Comparison of ENCODE assay signal across 2 cellular contexts in genomic region chr2:230703514-230703913, GRCh38.
TF ChIP-seq lines count a peak whose summit lies in the region.

No MANE protein-coding gene starts in this region.

TF ChIP-seq in HepG2, 621 proteins besides CTCF, POLR2A, EP300 and RAD21:
- TF ChIP-seq, protein P1, sequence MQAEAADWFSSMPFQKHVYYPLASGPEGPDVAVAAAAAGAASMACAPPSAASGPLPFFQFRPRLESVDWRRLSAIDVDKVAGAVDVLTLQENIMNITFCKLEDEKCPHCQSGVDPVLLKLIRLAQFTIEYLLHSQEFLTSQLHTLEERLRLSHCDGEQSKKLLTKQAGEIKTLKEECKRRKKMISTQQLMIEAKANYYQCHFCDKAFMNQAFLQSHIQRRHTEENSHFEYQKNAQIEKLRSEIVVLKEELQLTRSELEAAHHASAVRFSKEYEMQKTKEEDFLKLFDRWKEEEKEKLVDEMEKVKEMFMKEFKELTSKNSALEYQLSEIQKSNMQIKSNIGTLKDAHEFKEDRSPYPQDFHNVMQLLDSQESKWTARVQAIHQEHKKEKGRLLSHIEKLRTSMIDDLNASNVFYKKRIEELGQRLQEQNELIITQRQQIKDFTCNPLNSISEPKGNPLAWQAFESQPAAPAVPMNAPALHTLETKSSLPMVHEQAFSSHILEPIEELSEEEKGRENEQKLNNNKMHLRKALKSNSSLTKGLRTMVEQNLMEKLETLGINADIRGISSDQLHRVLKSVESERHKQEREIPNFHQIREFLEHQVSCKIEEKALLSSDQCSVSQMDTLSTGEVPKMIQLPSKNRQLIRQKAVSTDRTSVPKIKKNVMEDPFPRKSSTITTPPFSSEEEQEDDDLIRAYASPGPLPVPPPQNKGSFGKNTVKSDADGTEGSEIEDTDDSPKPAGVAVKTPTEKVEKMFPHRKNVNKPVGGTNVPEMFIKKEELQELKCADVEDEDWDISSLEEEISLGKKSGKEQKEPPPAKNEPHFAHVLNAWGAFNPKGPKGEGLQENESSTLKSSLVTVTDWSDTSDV (CRISPR knock-in tag; IDR thresholded peaks at IDR 0.05) = no peak
- TF ChIP-seq, protein P2, sequence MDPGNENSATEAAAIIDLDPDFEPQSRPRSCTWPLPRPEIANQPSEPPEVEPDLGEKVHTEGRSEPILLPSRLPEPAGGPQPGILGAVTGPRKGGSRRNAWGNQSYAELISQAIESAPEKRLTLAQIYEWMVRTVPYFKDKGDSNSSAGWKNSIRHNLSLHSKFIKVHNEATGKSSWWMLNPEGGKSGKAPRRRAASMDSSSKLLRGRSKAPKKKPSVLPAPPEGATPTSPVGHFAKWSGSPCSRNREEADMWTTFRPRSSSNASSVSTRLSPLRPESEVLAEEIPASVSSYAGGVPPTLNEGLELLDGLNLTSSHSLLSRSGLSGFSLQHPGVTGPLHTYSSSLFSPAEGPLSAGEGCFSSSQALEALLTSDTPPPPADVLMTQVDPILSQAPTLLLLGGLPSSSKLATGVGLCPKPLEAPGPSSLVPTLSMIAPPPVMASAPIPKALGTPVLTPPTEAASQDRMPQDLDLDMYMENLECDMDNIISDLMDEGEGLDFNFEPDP (CRISPR knock-in tag; conservative IDR thresholded peaks at IDR 0.05) = 0 out of 2 replicates have a peak, but pooled peaks have one; percentile 19
TF ChIP-seq in HepG2: peak in this region for 1.

TF ChIP-seq in H1, 55 proteins besides CTCF, POLR2A, EP300 and RAD21:
- TF ChIP-seq HDAC6 (IDR thresholded peaks at IDR 0.05; ENCODE audit: low read depth, low read length) (no peak), JUN (IDR thresholded peaks at IDR 0.05; ENCODE audit: low read depth, low read length) (no peak), BCL11A (IDR thresholded peaks at IDR 0.05; ENCODE audit: low read depth in 2 of 2, low read length in 2 of 2) (no peak), NRF1 (IDR thresholded peaks at IDR 0.05; ENCODE audit: low read depth, low read length) (no peak), KDM5A (IDR thresholded peaks at IDR 0.05; ENCODE audit: low read length) (no peak), RXRA (IDR thresholded peaks at IDR 0.05; ENCODE audit: insufficient read depth, low read depth, low read length) (no peak), FOSL1 (IDR thresholded peaks at IDR 0.05; ENCODE audit: insufficient read depth, low read depth, low read length) (no peak), SIX5 (IDR thresholded peaks at IDR 0.05; ENCODE audit: low read depth, low read length) (no peak), GABPA (IDR thresholded peaks at IDR 0.05; ENCODE audit: borderline replicate concordance, insufficient read depth, low read length) (no peak), YY1 (IDR thresholded peaks at IDR 0.05; ENCODE audit: low read depth, low read length) (no peak), TAF1 (IDR thresholded peaks at IDR 0.05; ENCODE audit: low read depth, low read length) (no peak), POLR2AphosphoS5 (IDR thresholded peaks at IDR 0.05; ENCODE audit: low read depth, low read length) (no peak), KDM1A (IDR thresholded peaks at IDR 0.05; ENCODE audit: borderline replicate concordance, low read length) (no peak), ZNF274 (IDR thresholded peaks at IDR 0.05; ENCODE audit: borderline replicate concordance, extremely low read depth, low read length) (no peak)
- TF ChIP-seq, protein P3, sequence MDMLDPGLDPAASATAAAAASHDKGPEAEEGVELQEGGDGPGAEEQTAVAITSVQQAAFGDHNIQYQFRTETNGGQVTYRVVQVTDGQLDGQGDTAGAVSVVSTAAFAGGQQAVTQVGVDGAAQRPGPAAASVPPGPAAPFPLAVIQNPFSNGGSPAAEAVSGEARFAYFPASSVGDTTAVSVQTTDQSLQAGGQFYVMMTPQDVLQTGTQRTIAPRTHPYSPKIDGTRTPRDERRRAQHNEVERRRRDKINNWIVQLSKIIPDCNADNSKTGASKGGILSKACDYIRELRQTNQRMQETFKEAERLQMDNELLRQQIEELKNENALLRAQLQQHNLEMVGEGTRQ (IDR thresholded peaks at IDR 0.05; ENCODE audit: low read length) = no peak
